ENCODE assay signal across 24 cellular contexts in genomic region chr22:20798218-20798617, GRCh38. TPM values are rescaled to one million over a fixed set of nuclear protein-coding genes. Genes with fewer than 3 reads are reported as not detected.
"Had no signal": no experiment of that assay in that cellular context is flagged by ENCODE, and none has a peak within 500 bp of the region (broad histone marks: within the 10 kb centered on the region; RNA-seq: fewer than 3 reads in every experiment).

No MANE protein-coding gene starts in this region.

- H3K27me3 ChIP-seq: SJSA1 had no signal

- H3K9me3 ChIP-seq: SJSA1 had no signal

- FAIRE-seq: HepG2, RCC 7860 had no signal

- H3K4me2 ChIP-seq: KMS-11 had no signal

- ATAC-seq: HepG2 had no signal

- DNase-seq: IMR-90, Kasumi-1, MM.1S, NCI-H1092 treated with DMSO at 0.1 percent for 48 hours, NCI-H1436, NCI-H187, NCI-H2029, NCI-H2081 treated with DMSO at 0.1 percent for 48 hours, NCI-H2171, NCI-H226, NCI-H446, NCI-H510A, NCI-H524 treated with DMSO at 0.1 percent for 48 hours, NCI-H69, NCI-H774, Right ventricle myocardium superior, RPMI8226, SIG-M5 had no signal

- H3K9ac ChIP-seq: KMS-11 had no signal

- H3K27ac ChIP-seq: KMS-11, SJSA1, SK-N-MC had no signal

- H3K4me3 ChIP-seq: SJSA1, SK-N-MC had no signal

RNA-seq across cellular contexts. Expression of gene SERPIND1, which starts 24.3 kb away (rescaled TPM):
- total RNA-seq: IMR-90, M059J, SJSA1 had no signal
